ENCODE assay signal across 1 cellular context in the genomic region with DNA sequence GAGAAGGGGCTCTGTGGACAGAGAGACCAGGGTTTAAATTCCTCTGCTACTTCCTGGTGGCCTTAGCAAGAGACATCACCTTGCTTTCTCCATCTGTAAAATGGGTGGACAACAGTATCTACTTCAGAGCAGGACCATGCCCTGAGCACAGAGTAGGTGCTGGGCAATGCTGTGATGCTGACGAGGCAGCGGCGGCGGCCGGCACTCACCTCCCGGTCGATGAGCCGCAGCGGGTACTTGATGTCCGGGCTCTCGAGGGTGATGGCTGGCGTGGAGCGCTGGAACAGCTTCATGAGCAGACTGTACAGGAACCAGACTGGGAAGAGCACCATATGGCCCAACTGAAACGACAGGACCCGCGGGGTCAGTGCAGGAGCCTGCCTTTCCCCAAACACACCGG.
TF ChIP-seq lines count a peak whose summit lies in the region.

No MANE protein-coding gene starts in this region.

TF ChIP-seq in IMR-90, 13 proteins besides CTCF, POLR2A, EP300 and RAD21:
- TF ChIP-seq, protein P1, sequence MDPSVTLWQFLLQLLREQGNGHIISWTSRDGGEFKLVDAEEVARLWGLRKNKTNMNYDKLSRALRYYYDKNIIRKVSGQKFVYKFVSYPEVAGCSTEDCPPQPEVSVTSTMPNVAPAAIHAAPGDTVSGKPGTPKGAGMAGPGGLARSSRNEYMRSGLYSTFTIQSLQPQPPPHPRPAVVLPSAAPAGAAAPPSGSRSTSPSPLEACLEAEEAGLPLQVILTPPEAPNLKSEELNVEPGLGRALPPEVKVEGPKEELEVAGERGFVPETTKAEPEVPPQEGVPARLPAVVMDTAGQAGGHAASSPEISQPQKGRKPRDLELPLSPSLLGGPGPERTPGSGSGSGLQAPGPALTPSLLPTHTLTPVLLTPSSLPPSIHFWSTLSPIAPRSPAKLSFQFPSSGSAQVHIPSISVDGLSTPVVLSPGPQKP (IDR thresholded peaks at IDR 0.05; ENCODE audit: borderline replicate concordance, low read depth, low read length), result no peak
- no peak for TF ChIP-seq CEBPB (IDR thresholded peaks at IDR 0.05; ENCODE audit: low read depth, low read length)
- TF ChIP-seq MAZ (IDR thresholded peaks at IDR 0.05; ENCODE audit: borderline replicate concordance, low read depth, low read length), result no peak
- TF ChIP-seq, protein P2, sequence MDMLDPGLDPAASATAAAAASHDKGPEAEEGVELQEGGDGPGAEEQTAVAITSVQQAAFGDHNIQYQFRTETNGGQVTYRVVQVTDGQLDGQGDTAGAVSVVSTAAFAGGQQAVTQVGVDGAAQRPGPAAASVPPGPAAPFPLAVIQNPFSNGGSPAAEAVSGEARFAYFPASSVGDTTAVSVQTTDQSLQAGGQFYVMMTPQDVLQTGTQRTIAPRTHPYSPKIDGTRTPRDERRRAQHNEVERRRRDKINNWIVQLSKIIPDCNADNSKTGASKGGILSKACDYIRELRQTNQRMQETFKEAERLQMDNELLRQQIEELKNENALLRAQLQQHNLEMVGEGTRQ (IDR thresholded peaks at IDR 0.05; ENCODE audit: low read depth, low read length), result no peak
- no peak for TF ChIP-seq BHLHE40 (IDR thresholded peaks at IDR 0.05; ENCODE audit: low read depth, low read length)
- no peak for TF ChIP-seq RCOR1 (IDR thresholded peaks at IDR 0.05; ENCODE audit: insufficient replicate concordance, low read length)
